Comparison of ENCODE assay signal across 12 cellular contexts in the genomic region with DNA sequence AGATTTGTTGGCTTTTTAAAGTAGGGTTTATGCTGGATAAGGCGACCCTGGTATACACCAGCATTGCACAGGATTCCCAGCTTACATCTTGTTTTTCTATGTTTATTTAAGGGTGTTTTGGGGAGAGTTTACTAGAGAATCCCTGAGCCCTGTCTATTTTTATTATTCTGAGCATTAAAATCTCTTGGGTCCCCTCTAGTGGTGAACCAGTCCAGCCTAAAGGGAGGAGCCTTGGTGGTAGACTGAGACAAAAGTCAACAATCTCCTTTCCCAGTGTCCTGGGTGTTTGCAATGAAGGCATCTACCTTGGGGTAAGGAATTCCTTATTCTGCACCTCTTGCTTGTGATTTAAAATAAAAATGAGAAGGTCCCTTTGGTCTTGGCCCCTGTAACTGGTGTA. TPM values are rescaled to one million over a fixed set of nuclear protein-coding genes. Genes with fewer than 3 reads are reported as not detected.
DNase-seq lines count a peak whose midpoint lies in the region; ATAC-seq and TF ChIP-seq lines count a peak whose summit lies in the region.
"Had no signal": no experiment of that assay in that cellular context is flagged by ENCODE, and none has a peak within 500 bp of the region (broad histone marks: within the 10 kb centered on the region; RNA-seq: fewer than 3 reads in every experiment).

No MANE protein-coding gene starts in this region.

- H3K4me1 ChIP-seq in DND-41 (ENCODE audit: insufficient read depth, low read length) (no peaks in the 10 kb centered on the region), Loucy (ENCODE audit: insufficient read depth, low read length, poor library complexity, severe bottlenecking) (no peaks in the 10 kb centered on the region), neutrophil (ENCODE audit: control insufficient read depth in 1 of 2, insufficient read depth in 1 of 2, low read depth in 1 of 2, low read length in 1 of 2) (peaks cover 81 to 96% of the 10 kb centered on the region in 2 experiments)
- H3K4me1 ChIP-seq: breast epithelium had no signal

- peak; percentile 44; the same call in 1 of the 3 replicates for ATAC-seq in DND-41 (ENCODE audit: insufficient read depth, low read depth)
- ATAC-seq in activated CD4-positive, alpha-beta T cell treated with anti-CD3 and anti-CD28 coated beads for 36 hours: no peak

- H3K9me2 ChIP-seq in Loucy (replicated peaks; ENCODE audit: low read depth, low read length): no peaks in the 10 kb centered on the region

- DNase-seq in DND-41 (no peak), epithelial cell of esophagus (ENCODE audit: low read depth) (peak; percentile 22), retina (no peak), ureter (ENCODE audit: low spot score) (no peak), Ammon's horn (ENCODE audit: low spot score) (no peak)
- DNase-seq in activated CD4-positive, alpha-beta T cell treated with anti-CD3 and anti-CD28 coated beads for 36 hours: no peak
- DNase-seq: NCI-H146 had no signal

- H3K27me3 ChIP-seq in DND-41 (ENCODE audit: insufficient read depth, low read length, poor library complexity): peaks cover 4% of the 10 kb centered on the region
- H3K27me3 ChIP-seq in Loucy (ENCODE audit: insufficient read depth, low read length, poor library complexity, severe bottlenecking): no peaks in the 10 kb centered on the region
- H3K27me3 ChIP-seq in neutrophil: no peaks in the 10 kb centered on the region
- H3K27me3 ChIP-seq: breast epithelium had no signal

- H3K79me2 ChIP-seq in DND-41 (ENCODE audit: insufficient read depth, low read length): no peaks in the 10 kb centered on the region
- no peaks in the 10 kb centered on the region for H3K79me2 ChIP-seq in Loucy (ENCODE audit: insufficient read depth, low read length)

- no peaks in the 10 kb centered on the region for H3K4me1 Mint-ChIP-seq in activated CD4-positive, alpha-beta T cell treated with anti-CD3 and anti-CD28 coated beads for 36 hours

- no peaks in the 10 kb centered on the region for H3K27me3 Mint-ChIP-seq in activated CD4-positive, alpha-beta T cell treated with anti-CD3 and anti-CD28 coated beads for 36 hours

- no peak overlapping the region for H3K4me3 Mint-ChIP-seq in activated CD4-positive, alpha-beta T cell treated with anti-CD3 and anti-CD28 coated beads for 36 hours

- H3K9me3 ChIP-seq in DND-41 (ENCODE audit: insufficient read depth, low read length, severe bottlenecking) (no peaks in the 10 kb centered on the region), Loucy (ENCODE audit: insufficient read depth, low read depth, low read length) (no peaks in the 10 kb centered on the region), neutrophil (no peaks in the 10 kb centered on the region)
- H3K9me3 ChIP-seq: breast epithelium had no signal

- H3K4me3 ChIP-seq in DND-41 (ENCODE audit: low read depth in 1 of 2, low read length in 2 of 2) (no peak overlapping the region), Loucy (ENCODE audit: low read length, poor library complexity, severe bottlenecking) (no peak overlapping the region), epithelial cell of esophagus (ENCODE audit: low read length) (no peak overlapping the region), neutrophil (ENCODE audit: low read depth in 1 of 2, low read length in 1 of 2) (no peak overlapping the region)
- H3K4me3 ChIP-seq: breast epithelium, SK-N-MC had no signal

- POLR2A ChIA-PET in activated CD4-positive, alpha-beta T cell treated with anti-CD3 and anti-CD28 coated beads for 36 hours (lab: Charles Lee): no interaction called here

- H3K4me2 ChIP-seq in DND-41 (ENCODE audit: insufficient read depth, low read length) (no peak overlapping the region), Loucy (ENCODE audit: low read depth, low read length, poor library complexity, severe bottlenecking) (no peak overlapping the region)

- CTCF ChIA-PET in activated CD4-positive, alpha-beta T cell treated with anti-CD3 and anti-CD28 coated beads for 36 hours (lab: Charles Lee): interaction anchor here (1.0 to 1.1 kb wide), 2 partner anchors 8 to 96 kb away, joined by 3 to 4 read pairs; no protein-coding TSS in a partner anchor

- no peak overlapping the region for H3K27ac ChIP-seq in DND-41 (ENCODE audit: low read length)
- H3K27ac ChIP-seq in neutrophil: peak overlapping the region; percentile 17
- H3K27ac ChIP-seq: breast epithelium, SK-N-MC had no signal

- no peaks in the 10 kb centered on the region for H3K36me3 ChIP-seq in DND-41 (ENCODE audit: insufficient read depth, low read length)
- no peaks in the 10 kb centered on the region for H3K36me3 ChIP-seq in Loucy (ENCODE audit: insufficient read depth, low read length)
- no peaks in the 10 kb centered on the region for H3K36me3 ChIP-seq in neutrophil
- H3K36me3 ChIP-seq: breast epithelium had no signal

- H3K27ac Mint-ChIP-seq in activated CD4-positive, alpha-beta T cell treated with anti-CD3 and anti-CD28 coated beads for 36 hours: no peak overlapping the region

- TF ChIP-seq CTCF in DND-41 (IDR thresholded peaks at IDR 0.05; ENCODE audit: borderline replicate concordance, extremely low read depth, low read length, poor library complexity, severe bottlenecking) (peak; percentile 55), Loucy (conservative IDR thresholded peaks at IDR 0.05; ENCODE audit: low read length) (peak; percentile 74), epithelial cell of esophagus (IDR thresholded peaks at IDR 0.05; ENCODE audit: insufficient read depth, low read depth, low read length, missing control alignments) (peak; percentile 52), neutrophil (IDR thresholded peaks at IDR 0.05) (no peak)

- H4K20me1 ChIP-seq in DND-41 (ENCODE audit: insufficient read depth, low read length) (no peaks in the 10 kb centered on the region), Loucy (ENCODE audit: insufficient read depth, low read length, poor library complexity, severe bottlenecking) (no peaks in the 10 kb centered on the region)

- H3K9ac ChIP-seq in DND-41 (ENCODE audit: low read depth, low read length) (no peak overlapping the region), Loucy (ENCODE audit: low read depth, low read length, poor library complexity, severe bottlenecking) (no peak overlapping the region)

- H3K36me3 Mint-ChIP-seq in activated CD4-positive, alpha-beta T cell treated with anti-CD3 and anti-CD28 coated beads for 36 hours (ENCODE audit: low read depth): no peaks in the 10 kb centered on the region

- intact Hi-C loops in activated CD4-positive, alpha-beta T cell treated with anti-CD3 and anti-CD28 coated beads for 36 hours (cut with DNase I, micrococcal nuclease): no loop called here

- H3K9me3 Mint-ChIP-seq in activated CD4-positive, alpha-beta T cell treated with anti-CD3 and anti-CD28 coated beads for 36 hours (ENCODE audit: low read depth): no peaks in the 10 kb centered on the region

- no peaks in the 10 kb centered on the region for H3F3A ChIP-seq in Loucy (ENCODE audit: low read depth)

- H2AFZ ChIP-seq in DND-41 (ENCODE audit: low read depth, low read length): no peak overlapping the region
- 0 out of 2 replicates have a peak overlapping the region, but pooled peaks have one; percentile 24 for H2AFZ ChIP-seq in Loucy (ENCODE audit: low read length)

RNA-seq across cellular contexts. Expression of gene ANTXRL, which starts 38.2 kb away (rescaled TPM):
- not detected for total RNA-seq in ureter
- not detected for total RNA-seq in activated CD4-positive, alpha-beta T cell treated with anti-CD3 and anti-CD28 coated beads for 36 hours
- total RNA-seq: posterior vena cava had no signal

RNA-seq across cellular contexts. Expression of gene ANXA8L1, which starts 50.6 kb away (rescaled TPM):
- 65.7 TPM for total RNA-seq in ureter
- not detected for total RNA-seq in activated CD4-positive, alpha-beta T cell treated with anti-CD3 and anti-CD28 coated beads for 36 hours
- total RNA-seq: posterior vena cava had no signal

Comparison
In these comparisons a context has a peak if more than half of its experiments do, and no peak if none do; other contexts are left out.
1. RNA of gene ANXA8L1, which starts 50.6 kb away (total RNA-seq): 65.7 TPM in ureter (single experiment); not detected in activated CD4-positive, alpha-beta T cell treated with anti-CD3 and anti-CD28 coated beads for 36 hours; every median in the first group is over 10 times any median in the second.